Comparison of ENCODE assay signal across 4 cellular contexts in genomic region chr4:4233610-4234009, GRCh38. TPM values are rescaled to one million over a fixed set of nuclear protein-coding genes. Genes with fewer than 3 reads are reported as not detected.
"Had no signal": no experiment of that assay in that cellular context is flagged by ENCODE, and none has a peak within 500 bp of the region (broad histone marks: within the 10 kb centered on the region; RNA-seq: fewer than 3 reads in every experiment).

No MANE protein-coding gene starts in this region.

- ATAC-seq: GM12878 had no signal

- H3K4me3 ChIP-seq: GM12878 had no signal

- DNase-seq: GDM1, GF-D8 had no signal

RNA-seq across cellular contexts. Expression of gene OTOP1, which starts 6.9 kb away (rescaled TPM):
- total RNA-seq: G401, GM12878 had no signal
